24 cellular contexts compared by ENCODE assay signal in the genomic region with DNA sequence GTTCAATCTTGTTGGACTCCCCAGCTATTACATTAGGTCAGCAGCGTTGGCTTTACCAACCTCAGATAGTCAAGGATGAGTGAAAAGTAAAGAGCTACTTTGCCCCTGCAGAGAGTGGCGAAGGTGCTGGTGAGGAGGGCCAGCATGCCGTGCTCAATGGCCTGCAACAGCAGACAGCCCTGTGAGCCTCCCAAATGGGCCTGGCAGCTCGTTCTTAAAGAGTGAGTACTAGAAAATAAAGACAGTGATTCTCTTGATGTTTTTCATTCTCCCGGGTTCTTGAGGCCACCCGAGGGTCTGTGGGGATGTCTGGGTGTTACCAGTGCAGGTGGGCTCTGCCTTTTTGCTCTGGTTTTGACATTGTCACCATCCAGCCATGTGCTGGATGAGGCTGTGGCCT.
DNase-seq lines count a peak whose midpoint lies in the region; ATAC-seq, FAIRE-seq and TF ChIP-seq lines count a peak whose summit lies in the region.
"Had no signal": no experiment of that assay in that cellular context is flagged by ENCODE, and none has a peak within 500 bp of the region (broad histone marks: within the 10 kb centered on the region; RNA-seq: fewer than 3 reads in every experiment).

No MANE protein-coding gene starts in this region.

- H3K4me3 ChIP-seq in rectal smooth muscle tissue (ENCODE audit: low read length): no peak overlapping the region
- H3K4me3 ChIP-seq: BLaER1, GM23248, HAP-1 had no signal

- H3K36me3 ChIP-seq in rectal smooth muscle tissue (ENCODE audit: control insufficient read depth, insufficient read depth, low read length): no peaks in the 10 kb centered on the region
- H3K36me3 ChIP-seq: BLaER1, HAP-1 had no signal

- H3K27ac ChIP-seq in C4-2B (peak overlapping the region; percentile 68), cingulate gyrus (ENCODE audit: low read depth, low read length) (peak overlapping the region; percentile 69), rectal smooth muscle tissue (ENCODE audit: low read depth, low read length) (peak overlapping the region; percentile 95)
- H3K27ac ChIP-seq: BLaER1, GM23248 had no signal

- no peak for DNase-seq in HTR-8/SVneo (ENCODE audit: insufficient read length, low spot score)
- DNase-seq in stimulated activated CD4-positive, alpha-beta T cell treated with anti-CD3 and anti-CD28 coated beads, Interleukin-15, amount 100 ng/mL, for 24 hours: no peak
- DNase-seq: Calu3; CD8-positive, alpha-beta T cell; GM23248; KBM-7; NCI-H1105 treated with DMSO at 0.1 percent for 48 hours; NCI-H1930; NCI-H2171; NCI-H446 treated with DMSO at 0.1 percent for 48 hours; NCI-H82; PC-3; RPMI8226; SHP77 treated with DMSO at 0.1 percent for 48 hours; T-cell had no signal

- H3K4me1 ChIP-seq in rectal smooth muscle tissue (ENCODE audit: control insufficient read depth, insufficient read depth, low read length): peaks cover 34% of the 10 kb centered on the region
- H3K4me1 ChIP-seq: HAP-1 had no signal

- H3K27me3 ChIP-seq in rectal smooth muscle tissue (ENCODE audit: control insufficient read depth, insufficient read depth, low read length): no peaks in the 10 kb centered on the region

- 0 out of 2 replicates have a peak, but pooled peaks have one; percentile 32 for TF ChIP-seq EP300 in Ishikawa (IDR thresholded peaks at IDR 0.05; ENCODE audit: borderline replicate concordance)

- H3K9ac ChIP-seq in rectal smooth muscle tissue (ENCODE audit: low read length): no peak overlapping the region
- H3K9ac ChIP-seq: BLaER1, GM23248 had no signal

- no peak for FAIRE-seq in HTR-8/SVneo (lab: Jason Lieb, UNC)

- TF ChIP-seq CTCF in C4-2B (conservative IDR thresholded peaks at IDR 0.05): no peak

- no peak for TF ChIP-seq RAD21 in Ishikawa (IDR thresholded peaks at IDR 0.05; ENCODE audit: low read depth)

- ATAC-seq in HG02623 (IDR thresholded peaks at IDR 0.05; ENCODE audit: unreplicated experiment): no peak
- ATAC-seq in GM21737 (IDR thresholded peaks at IDR 0.05; ENCODE audit: unreplicated experiment): no peak
- ATAC-seq: CD8-positive, alpha-beta T cell; PC-3; SK-N-SH treated with all-trans-retinoic acid at 6 μM for 48 hours; T-cell had no signal

TF ChIP-seq in Ishikawa, 13 proteins besides CTCF, POLR2A, EP300 and RAD21:
- TF ChIP-seq TCF12 (IDR thresholded peaks at IDR 0.05; ENCODE audit: low read depth) (0 out of 2 replicates have a peak, but pooled peaks have one; percentile 19), TEAD4 (IDR thresholded peaks at IDR 0.05) (no peak; the same call in 1 of the 2 replicates), ZBTB7A (IDR thresholded peaks at IDR 0.05; ENCODE audit: low read depth) (no peak), TAF1 (IDR thresholded peaks at IDR 0.05; ENCODE audit: low read depth) (no peak), CREB1 (IDR thresholded peaks at IDR 0.05; ENCODE audit: low read depth) (no peak), FOXM1 (IDR thresholded peaks at IDR 0.05; ENCODE audit: borderline replicate concordance, low read depth) (no peak), EGR1 (IDR thresholded peaks at IDR 0.05) (no peak), YY1 (IDR thresholded peaks at IDR 0.05; ENCODE audit: low read depth) (no peak), CEBPB (IDR thresholded peaks at IDR 0.05) (no peak), NFIC (IDR thresholded peaks at IDR 0.05) (peak; percentile 16; the same call in 1 of the 2 replicates)
- TF ChIP-seq, protein P1, sequence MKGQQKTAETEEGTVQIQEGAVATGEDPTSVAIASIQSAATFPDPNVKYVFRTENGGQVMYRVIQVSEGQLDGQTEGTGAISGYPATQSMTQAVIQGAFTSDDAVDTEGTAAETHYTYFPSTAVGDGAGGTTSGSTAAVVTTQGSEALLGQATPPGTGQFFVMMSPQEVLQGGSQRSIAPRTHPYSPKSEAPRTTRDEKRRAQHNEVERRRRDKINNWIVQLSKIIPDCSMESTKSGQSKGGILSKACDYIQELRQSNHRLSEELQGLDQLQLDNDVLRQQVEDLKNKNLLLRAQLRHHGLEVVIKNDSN (IDR thresholded peaks at IDR 0.05): no peak
- TF ChIP-seq, protein P2, sequence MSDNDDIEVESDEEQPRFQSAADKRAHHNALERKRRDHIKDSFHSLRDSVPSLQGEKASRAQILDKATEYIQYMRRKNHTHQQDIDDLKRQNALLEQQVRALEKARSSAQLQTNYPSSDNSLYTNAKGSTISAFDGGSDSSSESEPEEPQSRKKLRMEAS (IDR thresholded peaks at IDR 0.05): 0 out of 2 replicates have a peak, but pooled peaks have one; percentile 16
- TF ChIP-seq, protein P3, sequence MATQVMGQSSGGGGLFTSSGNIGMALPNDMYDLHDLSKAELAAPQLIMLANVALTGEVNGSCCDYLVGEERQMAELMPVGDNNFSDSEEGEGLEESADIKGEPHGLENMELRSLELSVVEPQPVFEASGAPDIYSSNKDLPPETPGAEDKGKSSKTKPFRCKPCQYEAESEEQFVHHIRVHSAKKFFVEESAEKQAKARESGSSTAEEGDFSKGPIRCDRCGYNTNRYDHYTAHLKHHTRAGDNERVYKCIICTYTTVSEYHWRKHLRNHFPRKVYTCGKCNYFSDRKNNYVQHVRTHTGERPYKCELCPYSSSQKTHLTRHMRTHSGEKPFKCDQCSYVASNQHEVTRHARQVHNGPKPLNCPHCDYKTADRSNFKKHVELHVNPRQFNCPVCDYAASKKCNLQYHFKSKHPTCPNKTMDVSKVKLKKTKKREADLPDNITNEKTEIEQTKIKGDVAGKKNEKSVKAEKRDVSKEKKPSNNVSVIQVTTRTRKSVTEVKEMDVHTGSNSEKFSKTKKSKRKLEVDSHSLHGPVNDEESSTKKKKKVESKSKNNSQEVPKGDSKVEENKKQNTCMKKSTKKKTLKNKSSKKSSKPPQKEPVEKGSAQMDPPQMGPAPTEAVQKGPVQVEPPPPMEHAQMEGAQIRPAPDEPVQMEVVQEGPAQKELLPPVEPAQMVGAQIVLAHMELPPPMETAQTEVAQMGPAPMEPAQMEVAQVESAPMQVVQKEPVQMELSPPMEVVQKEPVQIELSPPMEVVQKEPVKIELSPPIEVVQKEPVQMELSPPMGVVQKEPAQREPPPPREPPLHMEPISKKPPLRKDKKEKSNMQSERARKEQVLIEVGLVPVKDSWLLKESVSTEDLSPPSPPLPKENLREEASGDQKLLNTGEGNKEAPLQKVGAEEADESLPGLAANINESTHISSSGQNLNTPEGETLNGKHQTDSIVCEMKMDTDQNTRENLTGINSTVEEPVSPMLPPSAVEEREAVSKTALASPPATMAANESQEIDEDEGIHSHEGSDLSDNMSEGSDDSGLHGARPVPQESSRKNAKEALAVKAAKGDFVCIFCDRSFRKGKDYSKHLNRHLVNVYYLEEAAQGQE (IDR thresholded peaks at IDR 0.05; ENCODE audit: low read depth): no peak
